8 cellular contexts compared by ENCODE assay signal in genomic region chr2:50491541-50492114, GRCh38.
DNase-seq lines count a peak whose midpoint lies in the region; ATAC-seq, FAIRE-seq and TF ChIP-seq lines count a peak whose summit lies in the region.

No MANE protein-coding gene starts in this region.

- TF ChIP-seq CTCF in RWPE1 (conservative IDR thresholded peaks at IDR 0.05; ENCODE audit: low read depth) (peak; percentile 76), neural cell (IDR thresholded peaks at IDR 0.05; ENCODE audit: poor library complexity, severe bottlenecking) (peak; percentile 74)

- no peaks in the 10 kb centered on the region for H3K9me2 ChIP-seq in neural cell (ENCODE audit: insufficient read depth, low read length)

- peak overlapping the region; percentile 15 for H3K4me2 ChIP-seq in neural cell (ENCODE audit: low read length)

- no peaks in the 10 kb centered on the region for H3K9me3 ChIP-seq in neural cell (ENCODE audit: low read length)

- DNase-seq in Right ventricle myocardium inferior (ENCODE audit: missing footprints), result no peak
- no peak for DNase-seq in cardiac septum (ENCODE audit: low spot score)
- DNase-seq in HTR-8/SVneo (ENCODE audit: insufficient read length, low spot score), result peak; percentile 28
- peak; percentile 29 for DNase-seq in RWPE1 (ENCODE audit: low spot score)
- peak; percentile 8 for DNase-seq in fibroblast of gingiva (ENCODE audit: low read depth)
- no peak for DNase-seq in NCI-H1048 (lab: John Stamatoyannopoulos, UW)

- no peaks in the 10 kb centered on the region for H3K79me2 ChIP-seq in neural cell (replicated peaks; ENCODE audit: insufficient read depth, low read length)

- no peaks in the 10 kb centered on the region for H3K27me3 ChIP-seq in neural cell (ENCODE audit: insufficient read depth, low read depth, low read length)

- no peaks in the 10 kb centered on the region for H3F3A ChIP-seq in neural cell (ENCODE audit: insufficient read depth, low read length, poor library complexity, severe bottlenecking)

- CTCF ChIA-PET in RWPE1 (lab: Yijun Ruan, JAX), result interaction anchor here (0.5 to 1.4 kb wide), 12 partner anchors 11 to 1906 kb away, joined by 3 to 4 read pairs (median 3); no protein-coding TSS in a partner anchor

- peak overlapping the region; percentile 8 for H3K4me3 ChIP-seq in neural cell (ENCODE audit: low read length)

- peaks cover 5% of the 10 kb centered on the region for H3K36me3 ChIP-seq in neural cell (ENCODE audit: insufficient read depth, low read length)

- peak; percentile 57 for TF ChIP-seq RAD21 in neural cell (conservative IDR thresholded peaks at IDR 0.05)

- H3K9ac ChIP-seq in neural cell (ENCODE audit: low read length), result peak overlapping the region; percentile 39

- no peaks in the 10 kb centered on the region for H4K20me1 ChIP-seq in neural cell (ENCODE audit: insufficient read depth)

- no peak for FAIRE-seq in HTR-8/SVneo (lab: Jason Lieb, UNC)

- POLR2A ChIA-PET in RWPE1 (lab: Yijun Ruan, JAX; ENCODE audit: low non-redundant PET), result no interaction called here

- TF ChIP-seq EP300 in neural cell (conservative IDR thresholded peaks at IDR 0.05; ENCODE audit: poor library complexity, severe bottlenecking), result no peak

- ATAC-seq in Right ventricle myocardium inferior (peak; percentile 85), GM21619 (IDR thresholded peaks at IDR 0.05; ENCODE audit: unreplicated experiment) (peak; percentile 71)

- H3K27ac ChIP-seq in RWPE1, result no peak overlapping the region
- H3K27ac ChIP-seq in neural cell (ENCODE audit: low read length), result peak overlapping the region; percentile 67

- peak overlapping the region; percentile 30 for H2AFZ ChIP-seq in neural cell (ENCODE audit: low read depth, low read length)

- intact Hi-C loops in Right ventricle myocardium inferior (cut with DNase I), result no loop called here
- intact Hi-C loops in cardiac septum (cut with DNase I), result loop anchor here (10.0 kb wide), 1 partner anchor 1547 kb away; no protein-coding TSS in a partner anchor

TF ChIP-seq in neural cell, 6 proteins besides CTCF, POLR2A, EP300 and RAD21:
- no peak for TF ChIP-seq MXI1 (conservative IDR thresholded peaks at IDR 0.05; ENCODE audit: poor library complexity, severe bottlenecking)
- peak; percentile 66 for TF ChIP-seq SMC3 (conservative IDR thresholded peaks at IDR 0.05; ENCODE audit: poor library complexity)
TF ChIP-seq in neural cell: peak in this region for 1.

Comparison
In these comparisons a context has a peak if more than half of its experiments do, and no peak if none do; other contexts are left out.
1. DNase-seq: peak in HTR-8/SVneo (single experiment), RWPE1 (single experiment) and fibroblast of gingiva (single experiment); none in Right ventricle myocardium inferior (single experiment), cardiac septum (single experiment) and NCI-H1048 (single experiment).